9 cellular contexts compared by ENCODE assay signal in genomic region chr1:234400773-234401172, GRCh38. TPM values are rescaled to one million over a fixed set of nuclear protein-coding genes. Genes with fewer than 3 reads are reported as not detected.
A peak's percentile ranks its signal among the peaks of the same experiment; 100 is the strongest.
DNase-seq lines count a peak whose midpoint lies in the region; ATAC-seq and TF ChIP-seq lines count a peak whose summit lies in the region.
"Had no signal": no experiment of that assay in that cellular context is flagged by ENCODE, and none has a peak within 500 bp of the region (broad histone marks: within the 10 kb centered on the region; RNA-seq: fewer than 3 reads in every experiment).

No MANE protein-coding gene starts in this region.

- no peak overlapping the region for H3K9ac ChIP-seq in mammary epithelial cell (ENCODE audit: insufficient read depth, low read length)

- dilution Hi-C loops in mammary epithelial cell (cut with HindIII; ENCODE audit: low sequenced_read_pairs) = no loop called here

- H3K9me3 ChIP-seq in mammary epithelial cell (replicated peaks; ENCODE audit: insufficient read depth, low read length) (no peaks in the 10 kb centered on the region), BE2C (no peaks in the 10 kb centered on the region)

- CTCF ChIA-PET in MCF 10A (lab: Yijun Ruan, JAX) (no interaction called here), mammary epithelial cell (lab: Charles Lee; ENCODE audit: low non-redundant PET) (no interaction called here)

- no peaks in the 10 kb centered on the region for H3K27me3 Mint-ChIP-seq in MCF 10A (ENCODE audit: insufficient read depth, unreplicated experiment)
- no peaks in the 10 kb centered on the region for H3K27me3 Mint-ChIP-seq in stimulated activated naive CD8-positive, alpha-beta T cell treated with anti-CD3 and anti-CD28 coated beads, Interleukin-15, amount 100 ng/mL, for 72 hours

- no peak overlapping the region for H3K27ac ChIP-seq in mammary epithelial cell (ENCODE audit: insufficient read depth, low read depth, low read length)

- DNase-seq in MCF 10A (ENCODE audit: unreplicated experiment) = no peak
- no peak for DNase-seq in mammary epithelial cell
- peak; percentile 48 to 54 for DNase-seq in dermis microvascular lymphatic vessel endothelial cell (ENCODE audit: low read depth in 2 of 2)
- DNase-seq in stimulated activated naive CD8-positive, alpha-beta T cell treated with anti-CD3 and anti-CD28 coated beads, Interleukin-15, amount 100 ng/mL, for 72 hours = no peak
- no peak for DNase-seq in BE2C
- DNase-seq in LoVo (ENCODE audit: low spot score) = no peak
- DNase-seq in NCI-H2171 treated with DMSO at 0.1 percent for 48 hours (lab: John Stamatoyannopoulos, UW) = no peak
- DNase-seq: effector CD8-positive, alpha-beta T cell had no signal

- H3K4me1 Mint-ChIP-seq in MCF 10A (ENCODE audit: insufficient read depth, unreplicated experiment) = peaks cover 23% of the 10 kb centered on the region
- H3K4me1 Mint-ChIP-seq in stimulated activated naive CD8-positive, alpha-beta T cell treated with anti-CD3 and anti-CD28 coated beads, Interleukin-15, amount 100 ng/mL, for 72 hours = peaks cover 36% of the 10 kb centered on the region

- POLR2A ChIA-PET in MCF 10A (lab: Yijun Ruan, JAX) = interaction anchor here (0.8 kb wide), 1 partner anchor 27 kb away, joined by 4 read pairs; the partner anchor contains the start of gene COA6

- peak overlapping the region; percentile 61 for H3K27ac Mint-ChIP-seq in MCF 10A (ENCODE audit: low read depth, unreplicated experiment)
- H3K27ac Mint-ChIP-seq in stimulated activated naive CD8-positive, alpha-beta T cell treated with anti-CD3 and anti-CD28 coated beads, Interleukin-15, amount 100 ng/mL, for 72 hours = peak overlapping the region; percentile 13 to 91

- no peak for TF ChIP-seq CTCF in MCF 10A (IDR thresholded peaks at IDR 0.05; ENCODE audit: unreplicated experiment)
- no peak for TF ChIP-seq CTCF in mammary epithelial cell (conservative IDR thresholded peaks at IDR 0.05 in 1 of 2, IDR thresholded peaks at IDR 0.05 in 1 of 2; ENCODE audit: extremely low read depth in 1 of 2, insufficient read depth in 1 of 2, low read depth in 1 of 2, low read length in 2 of 2)
- no peak for TF ChIP-seq CTCF in BE2C (IDR thresholded peaks at IDR 0.05; ENCODE audit: low read depth, low read length)

- peaks cover 21% of the 10 kb centered on the region for H3K36me3 Mint-ChIP-seq in MCF 10A (ENCODE audit: insufficient read depth, unreplicated experiment)

- no TSS peak for BruUV-seq in MCF 10A (replicated peaks; lab: Mats Ljungman, UMichigan)
- BruUV-seq in mammary epithelial cell (replicated peaks; lab: Mats Ljungman, UMichigan) = no TSS peak

- no peaks in the 10 kb centered on the region for H4K20me1 ChIP-seq in mammary epithelial cell (ENCODE audit: insufficient read depth, low read length)

- no peak overlapping the region for H3K4me2 ChIP-seq in mammary epithelial cell (ENCODE audit: insufficient read depth, low read depth, low read length)

- peaks cover 9% of the 10 kb centered on the region for H3K36me3 ChIP-seq in mammary epithelial cell (ENCODE audit: insufficient read depth, low read length)
- no peaks in the 10 kb centered on the region; the same call in none of the 2 replicates for H3K36me3 ChIP-seq in BE2C

- no peaks in the 10 kb centered on the region for H3K9me3 Mint-ChIP-seq in MCF 10A (ENCODE audit: unreplicated experiment)
- no peaks in the 10 kb centered on the region for H3K9me3 Mint-ChIP-seq in stimulated activated naive CD8-positive, alpha-beta T cell treated with anti-CD3 and anti-CD28 coated beads, Interleukin-15, amount 100 ng/mL, for 72 hours

- in situ Hi-C loops in mammary epithelial cell (cut with MboI; ENCODE audit: low sequenced_read_pairs in 2 of 2) = no loop called here

- H3K4me1 ChIP-seq in mammary epithelial cell (ENCODE audit: insufficient read depth, low read length) (no peaks in the 10 kb centered on the region), BE2C (no peaks in the 10 kb centered on the region)

- no peak overlapping the region for H2AFZ ChIP-seq in mammary epithelial cell (ENCODE audit: low read depth, low read length)

- intact Hi-C loops in MCF 10A (cut with micrococcal nuclease) (loop anchor here (10.0 kb wide), 1 partner anchor 286 kb away; no protein-coding TSS in a partner anchor), mammary epithelial cell (cut with micrococcal nuclease) (no loop called here)

- no peak overlapping the region for H3K4me3 ChIP-seq in mammary epithelial cell (replicated peaks in 1 of 3; ENCODE audit: insufficient read depth in 1 of 3, low read depth in 2 of 3, low read length in 3 of 3)
- no peak overlapping the region for H3K4me3 ChIP-seq in BE2C (ENCODE audit: low read depth, low read length)

- H3K4me3 Mint-ChIP-seq in MCF 10A (ENCODE audit: unreplicated experiment) = no peak overlapping the region
- H3K4me3 Mint-ChIP-seq in stimulated activated naive CD8-positive, alpha-beta T cell treated with anti-CD3 and anti-CD28 coated beads, Interleukin-15, amount 100 ng/mL, for 72 hours = peak overlapping the region; percentile 28 to 68

- H3K27me3 ChIP-seq in mammary epithelial cell (ENCODE audit: insufficient read depth, low read length) (no peaks in the 10 kb centered on the region), BE2C (no peaks in the 10 kb centered on the region)

- no peaks in the 10 kb centered on the region for H3K79me2 ChIP-seq in mammary epithelial cell (ENCODE audit: insufficient read depth, low read length)

- ATAC-seq in HG03432 (IDR thresholded peaks at IDR 0.05; ENCODE audit: unreplicated experiment) = peak; percentile 62
- ATAC-seq in stimulated activated naive CD8-positive, alpha-beta T cell treated with anti-CD3 and anti-CD28 coated beads, Interleukin-15, amount 100 ng/mL, for 72 hours = peak; percentile 56

RNA-seq across cellular contexts. Expression of gene COA6, which starts 27.5 kb away (rescaled TPM):
- total RNA-seq in MCF 10A (2022) = 114 and 115 TPM in 2 replicates
- total RNA-seq in mammary epithelial cell = 10 to 100 TPM; 10.3 to 43.4 TPM
- polyA plus RNA-seq in mammary epithelial cell = 26.0 TPM
- 6.5 TPM for polyA minus RNA-seq in mammary epithelial cell
- total RNA-seq in dermis microvascular lymphatic vessel endothelial cell = 12.8 and 16.7 TPM in 2 replicates
- 63.1 TPM for polyA plus RNA-seq in BE2C (2012; ENCODE audit: insufficient read depth, insufficient read length, low read depth)

Comparison
In these comparisons a context has a peak if more than half of its experiments do, and no peak if none do; other contexts are left out.
1. DNase-seq: peak in dermis microvascular lymphatic vessel endothelial cell (2 of 2); none in MCF 10A (single experiment), mammary epithelial cell (single experiment), stimulated activated naive CD8-positive, alpha-beta T cell treated with anti-CD3 and anti-CD28 coated beads, Interleukin-15, amount 100 ng/mL, for 72 hours (0 of 2), BE2C (single experiment), LoVo (single experiment) and NCI-H2171 treated with DMSO at 0.1 percent for 48 hours (single experiment).